In the genomic region with DNA sequence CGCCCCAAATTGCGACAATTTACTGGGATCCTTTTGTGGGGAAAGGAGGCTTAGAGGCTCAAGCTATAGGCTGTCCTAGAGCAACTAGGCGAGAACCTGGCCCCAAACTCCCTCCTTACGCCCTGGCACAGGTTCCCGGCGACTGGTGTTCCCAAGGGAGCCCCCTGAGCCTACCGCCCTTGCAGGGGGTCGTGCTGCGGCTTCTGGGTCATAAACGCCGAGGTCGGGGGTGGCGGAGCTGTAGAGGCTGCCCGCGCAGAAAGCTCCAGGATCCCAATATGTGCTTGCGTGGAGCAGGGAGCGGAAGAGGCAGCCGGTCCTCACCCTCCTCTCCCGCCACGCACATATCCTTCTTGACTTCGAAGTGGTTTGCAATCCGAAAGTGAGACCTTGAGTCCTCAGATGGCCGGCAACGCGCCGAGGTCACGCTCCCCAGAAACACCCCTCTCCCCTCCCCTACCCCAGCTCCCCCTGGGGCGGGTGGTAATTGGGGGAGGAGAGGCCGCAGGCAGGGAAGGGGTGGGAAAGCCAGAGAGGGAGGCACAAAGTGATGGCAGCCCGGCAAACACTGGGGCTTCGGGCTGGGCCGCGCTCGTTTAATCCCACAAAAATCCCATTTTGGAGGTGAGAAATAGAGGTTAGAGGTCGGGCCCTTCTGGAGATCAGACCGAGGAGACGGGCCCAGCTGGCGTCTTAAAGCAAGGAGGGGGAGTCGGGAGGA, we compare ENCODE assay signal across 1 cellular context.
TF ChIP-seq lines count a peak whose summit lies in the region.

No MANE protein-coding gene starts in this region.

TF ChIP-seq in endothelial cell of umbilical vein, 7 proteins besides CTCF, POLR2A, EP300 and RAD21 (continued from another document):
- no peak for TF ChIP-seq JUN (IDR thresholded peaks at IDR 0.05; ENCODE audit: borderline replicate concordance, insufficient read depth, insufficient read length, low read depth)
TF ChIP-seq in endothelial cell of umbilical vein: peak in this region for 1.
